In genomic region chr11:7028141-7028540, GRCh38 we compare ENCODE assay signal across 31 cellular contexts. TPM values are rescaled to one million over a fixed set of nuclear protein-coding genes. Genes with fewer than 3 reads are reported as not detected.
"Had no signal": no experiment of that assay in that cellular context is flagged by ENCODE, and none has a peak within 500 bp of the region (broad histone marks: within the 10 kb centered on the region; RNA-seq: fewer than 3 reads in every experiment).

No MANE protein-coding gene starts in this region.

- DNase-seq: colonic mucosa; cortex of kidney; effector CD8-positive, alpha-beta T cell; effector memory CD8-positive, alpha-beta T cell; endodermal cell; erythroblast; esophagus squamous epithelium; foreskin fibroblast; foreskin melanocyte; gastrocnemius medialis; glutamatergic neuron; head of caudate nucleus; heart right ventricle; hippocampal formation; left cardiac atrium; left lung; left ventricle myocardium superior; lower lobe of right lung; mesenchymal stem cell; mucosa of descending colon; naive B cell had no signal

- FAIRE-seq: endometrium, islet of Langerhans, keratinocyte had no signal

- H3K27ac ChIP-seq: colonic mucosa, epithelial cell of prostate, esophagus squamous epithelium, gastrocnemius medialis, heart right ventricle, left lung, lower lobe of right lung had no signal

- H3K36me3 ChIP-seq: colonic mucosa, esophagus squamous epithelium, gastrocnemius medialis, heart right ventricle, left lung, lower lobe of right lung had no signal

- H3K4me1 ChIP-seq: colonic mucosa, esophagus squamous epithelium, gastrocnemius medialis, heart right ventricle, left lung, lower lobe of right lung had no signal

- H3K4me3 ChIP-seq: colonic mucosa, esophagus squamous epithelium, gastrocnemius medialis, heart right ventricle, left lung, lower lobe of right lung, mucosa of descending colon had no signal

- H3K27me3 ChIP-seq: colonic mucosa, esophagus squamous epithelium, gastrocnemius medialis, heart right ventricle, left lung had no signal

- H3K9me3 ChIP-seq: colonic mucosa, esophagus squamous epithelium, gastrocnemius medialis, heart right ventricle, left lung, lower lobe of right lung, mucosa of descending colon had no signal

- ATAC-seq: effector memory CD8-positive, alpha-beta T cell; esophagus mucosa; gastrocnemius medialis; heart right ventricle; left cardiac atrium; left lung; left ventricle myocardium superior; lower lobe of right lung; mucosa of descending colon had no signal

RNA-seq across cellular contexts. Expression of gene NLRP14, which starts 7.9 kb away (rescaled TPM):
- total RNA-seq: esophagus mucosa, gastrocnemius medialis, glomerular endothelial cell, kidney epithelial cell, left cardiac atrium, left ventricle myocardium superior, lower lobe of right lung, lung microvascular endothelial cell, mesenteric fat pad, myocyte had no signal
- polyA plus RNA-seq: heart right ventricle had no signal
